ENCODE assay signal across 9 cellular contexts in genomic region chr12:118102070-118102469, GRCh38. TPM values are rescaled to one million over a fixed set of nuclear protein-coding genes. Genes with fewer than 3 reads are reported as not detected.
DNase-seq lines count a peak whose midpoint lies in the region; ATAC-seq and TF ChIP-seq lines count a peak whose summit lies in the region.
"Had no signal": no experiment of that assay in that cellular context is flagged by ENCODE, and none has a peak within 500 bp of the region (broad histone marks: within the 10 kb centered on the region; RNA-seq: fewer than 3 reads in every experiment).

No MANE protein-coding gene starts in this region.

- no peaks in the 10 kb centered on the region for H3K9me3 ChIP-seq in osteoblast (ENCODE audit: low read depth, low read length)
- no peaks in the 10 kb centered on the region for H3K9me3 ChIP-seq in gastroesophageal sphincter
- H3K9me3 ChIP-seq in testis = no peaks in the 10 kb centered on the region

- TF ChIP-seq CTCF in epithelial cell of proximal tubule (conservative IDR thresholded peaks at IDR 0.05; ENCODE audit: low read depth, low read length) (no peak), osteoblast (IDR thresholded peaks at IDR 0.05; ENCODE audit: extremely low read depth, low read depth, low read length) (no peak), gastroesophageal sphincter (IDR thresholded peaks at IDR 0.05) (no peak), testis (IDR thresholded peaks at IDR 0.05) (no peak)

- H3K27me3 ChIP-seq in osteoblast (ENCODE audit: insufficient read depth, low read length) = no peaks in the 10 kb centered on the region
- no peaks in the 10 kb centered on the region for H3K27me3 ChIP-seq in gastroesophageal sphincter
- H3K27me3 ChIP-seq in testis = no peaks in the 10 kb centered on the region

- WGBS in gastroesophageal sphincter (ENCODE audit: low coverage in 1 of 2), 2 donors = 85% methylated on average over 6 of the region's 6 CpGs; no CpG with 5 or more reads in 1 of the 2 donors
- WGBS in testis, 2 donors = 89 to 91% methylated on average over 6 of the region's 6 CpGs

- intact Hi-C loops in testis (cut with DNase I; ENCODE audit: low total_unique reads) = no loop called here

- H4K20me1 ChIP-seq in osteoblast (ENCODE audit: insufficient read depth, low read length) = no peaks in the 10 kb centered on the region

- H3K36me3 ChIP-seq in osteoblast (ENCODE audit: insufficient read depth, low read length) (no peaks in the 10 kb centered on the region), gastroesophageal sphincter (no peaks in the 10 kb centered on the region), testis (ENCODE audit: low read depth, missing control alignments) (no peaks in the 10 kb centered on the region)

- H3K79me2 ChIP-seq in osteoblast (ENCODE audit: insufficient read depth, low read length) = no peaks in the 10 kb centered on the region

- no peak overlapping the region for H3K4me2 ChIP-seq in osteoblast (ENCODE audit: insufficient read depth, low read length)

- no peak for TF ChIP-seq POLR2A in gastroesophageal sphincter (IDR thresholded peaks at IDR 0.05)
- no peak for TF ChIP-seq POLR2A in testis (IDR thresholded peaks at IDR 0.05)

- H3K27ac ChIP-seq in osteoblast (ENCODE audit: low read depth, low read length) (no peak overlapping the region), gastroesophageal sphincter (no peak overlapping the region), testis (no peak overlapping the region)

- no peak for TF ChIP-seq EP300 in gastroesophageal sphincter (IDR thresholded peaks at IDR 0.05)

- DNase-seq in EH (ENCODE audit: low read depth) (peak; percentile 53), NCI-H226 (peak; percentile 89), epithelial cell of proximal tubule (ENCODE audit: low read depth) (peak; percentile 61), osteoblast (ENCODE audit: insufficient read length, low spot score, missing footprints) (peak; percentile 84), GDM1 (lab: John Stamatoyannopoulos, UW) (no peak), testis (no peak), dedifferentiated amniotic fluid mesenchymal stem cell (ENCODE audit: extremely low spot score) (no peak)
- DNase-seq: stimulated activated naive B cell treated with anti-CD40 and anti-IgM and Interleukin-4, amounts not matched to agents 10 μg/mL and 1 μg/mL and 100 μg/mL, for 72 hours had no signal

- H2AFZ ChIP-seq in osteoblast (ENCODE audit: low read length) = no peak overlapping the region

- no peak for ATAC-seq in gastroesophageal sphincter
- ATAC-seq: stimulated activated naive B cell treated with anti-CD40 and anti-IgM and Interleukin-4, amounts not matched to agents 10 μg/mL and 1 μg/mL and 100 μg/mL, for 72 hours had no signal

- peak overlapping the region; percentile 88 for H3K4me3 ChIP-seq in epithelial cell of proximal tubule (ENCODE audit: low read depth, low read length)
- H3K4me3 ChIP-seq in osteoblast (ENCODE audit: insufficient read depth, low read length) = no peak overlapping the region
- H3K4me3 ChIP-seq in gastroesophageal sphincter = no peak overlapping the region
- no peak overlapping the region for H3K4me3 ChIP-seq in testis

- H3K4me1 ChIP-seq in osteoblast (ENCODE audit: insufficient read depth, low read length) (peaks cover 7% of the 10 kb centered on the region), gastroesophageal sphincter (peaks cover 0 to 18% (median 0%) of the 10 kb centered on the region in 3 donors), testis (no peaks in the 10 kb centered on the region)

RNA-seq across cellular contexts. Expression of gene VSIG10, which starts 1.7 kb away (rescaled TPM):
- total RNA-seq in epithelial cell of proximal tubule = 24.6 and 31.0 TPM in 2 replicates
- total RNA-seq in osteoblast = 26.5 and 30.4 TPM in 2 replicates
- total RNA-seq in gastroesophageal sphincter = 10 to 100 TPM; 14.7 to 24.6 (median 17.6) TPM
- total RNA-seq in testis = 10 to 100 TPM; 43.2 to 51.0 TPM
- 14.8 TPM for polyA plus RNA-seq in testis (ENCODE audit: insufficient read depth, low read depth, low replicate concordance)

RNA-seq across cellular contexts. Expression of gene PEBP1, which starts 33.9 kb away (rescaled TPM):
- total RNA-seq in epithelial cell of proximal tubule (445 and 494 TPM in 2 replicates), osteoblast (180 and 185 TPM in 2 replicates), gastroesophageal sphincter (100 to 1,000 TPM; 294 to 370 (median 337) TPM), testis (100 to 1,000 TPM; 371 to 500 TPM)
- polyA plus RNA-seq in testis (ENCODE audit: insufficient read depth, low read depth, low replicate concordance) = 370 TPM

RNA-seq across cellular contexts. Expression of gene WSB2, which starts 41.1 kb away (rescaled TPM):
- 79.6 and 129 TPM in 2 replicates for total RNA-seq in epithelial cell of proximal tubule
- 97.2 and 119 TPM in 2 replicates for total RNA-seq in osteoblast
- total RNA-seq in gastroesophageal sphincter = 10 to 100 TPM; 73.0 to 85.9 (median 81.5) TPM
- total RNA-seq in testis = 10 to 100 TPM; 59.4 to 81.6 TPM
- 54.5 TPM for polyA plus RNA-seq in testis (ENCODE audit: insufficient read depth, low read depth, low replicate concordance)

Comparison
In these comparisons a context has a peak if more than half of its experiments do, and no peak if none do; other contexts are left out.
1. DNase-seq: peak in EH (single experiment), NCI-H226 (single experiment), epithelial cell of proximal tubule (single experiment) and osteoblast (single experiment); none in GDM1 (single experiment), testis (single experiment) and dedifferentiated amniotic fluid mesenchymal stem cell (single experiment).